In the genomic region with DNA sequence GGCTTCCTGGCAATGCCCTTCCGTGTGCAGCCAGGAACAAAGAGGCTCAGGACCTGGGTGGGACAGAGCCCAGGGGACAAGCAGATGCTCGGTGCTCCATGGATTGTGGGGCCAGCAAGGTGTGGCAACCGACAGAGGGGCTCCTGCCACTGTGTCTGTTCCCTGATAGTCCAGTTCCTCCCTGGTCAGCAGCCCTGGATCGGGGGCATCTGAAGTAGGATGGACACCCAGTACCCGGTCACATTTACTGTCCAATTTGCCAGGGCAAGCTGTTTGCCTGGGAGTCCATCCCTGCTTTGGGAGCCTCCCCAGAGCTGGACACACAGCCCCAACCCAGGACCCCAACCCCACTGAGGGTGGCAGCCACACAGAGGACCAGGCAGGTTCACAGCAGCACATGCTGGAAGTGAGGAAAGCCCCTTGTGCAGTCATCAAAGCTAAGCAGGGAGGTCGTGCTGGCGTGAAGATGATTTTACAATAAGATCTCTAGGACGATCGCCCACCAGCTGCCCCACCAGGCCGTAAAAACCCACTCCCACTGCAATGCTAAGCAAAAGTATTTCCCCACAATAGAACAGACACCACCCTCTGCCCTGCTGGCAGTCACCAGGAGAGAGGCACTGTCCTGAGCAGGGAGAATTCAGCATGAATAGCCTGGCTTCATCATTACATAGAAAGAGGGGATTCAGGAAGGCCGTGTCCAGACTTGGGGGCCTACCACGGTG, we compare ENCODE assay signal across 20 cellular contexts.
A peak's percentile ranks its signal among the peaks of the same experiment; 100 is the strongest.
DNase-seq lines count a peak whose midpoint lies in the region; ATAC-seq and TF ChIP-seq lines count a peak whose summit lies in the region.
"Had no signal": no experiment of that assay in that cellular context is flagged by ENCODE, and none has a peak within 500 bp of the region (broad histone marks: within the 10 kb centered on the region; RNA-seq: fewer than 3 reads in every experiment).

No MANE protein-coding gene starts in this region.

- peak; percentile 6 for DNase-seq in activated CD4-positive, alpha-beta memory T cell treated with anti-CD3 and anti-CD28 coated beads, Interleukin-2, amount 10 ng/mL, durations not matched to agents 7 days and 5 days
- no peak for DNase-seq in activated CD4-positive, alpha-beta memory T cell treated with anti-CD3 and anti-CD28 coated beads for 36 hours
- DNase-seq in activated CD8-positive, alpha-beta memory T cell treated with anti-CD3 and anti-CD28 coated beads, Interleukin-2, amount 10 ng/mL, durations not matched to agents 7 days and 5 days = peak; percentile 19
- DNase-seq in left lobe of liver (ENCODE audit: low spot score) (peak; percentile 34), type B pancreatic cell (ENCODE audit: extremely low spot score, unreplicated experiment) (peak; percentile 55), dorsolateral prefrontal cortex (no peak), brain microvascular endothelial cell (no peak)
- DNase-seq: ACHN; CD4-positive, alpha-beta T cell; COR-L47; DMS 273 treated with DMSO at 0.1 percent for 48 hours; DMS79 treated with DMSO at 0.1 percent for 48 hours; MG63; NCI-H1417; NCI-H1694 treated with DMSO at 0.1 percent for 48 hours; NCI-H526 had no signal

- no peak overlapping the region for H3K27ac Mint-ChIP-seq in activated CD4-positive, alpha-beta memory T cell treated with anti-CD3 and anti-CD28 coated beads, Interleukin-2, amount 10 ng/mL, durations not matched to agents 7 days and 5 days
- no peak overlapping the region for H3K27ac Mint-ChIP-seq in activated CD4-positive, alpha-beta memory T cell treated with anti-CD3 and anti-CD28 coated beads for 36 hours
- no peak overlapping the region for H3K27ac Mint-ChIP-seq in activated CD8-positive, alpha-beta memory T cell treated with anti-CD3 and anti-CD28 coated beads, Interleukin-2, amount 10 ng/mL, durations not matched to agents 7 days and 5 days
- H3K27ac Mint-ChIP-seq in type B pancreatic cell = no peak overlapping the region
- H3K27ac Mint-ChIP-seq: CD4-positive, alpha-beta T cell had no signal

- no peaks in the 10 kb centered on the region for H3K27me3 ChIP-seq in dorsolateral prefrontal cortex
- H3K27me3 ChIP-seq in brain microvascular endothelial cell (replicated peaks) = no peaks in the 10 kb centered on the region
- H3K27me3 ChIP-seq: BLaER1, MG63, SJSA1 had no signal

- H3K4me3 Mint-ChIP-seq in activated CD4-positive, alpha-beta memory T cell treated with anti-CD3 and anti-CD28 coated beads, Interleukin-2, amount 10 ng/mL, durations not matched to agents 7 days and 5 days = no peak overlapping the region
- H3K4me3 Mint-ChIP-seq in activated CD4-positive, alpha-beta memory T cell treated with anti-CD3 and anti-CD28 coated beads for 36 hours = no peak overlapping the region
- H3K4me3 Mint-ChIP-seq in activated CD8-positive, alpha-beta memory T cell treated with anti-CD3 and anti-CD28 coated beads, Interleukin-2, amount 10 ng/mL, durations not matched to agents 7 days and 5 days = no peak overlapping the region
- H3K4me3 Mint-ChIP-seq in type B pancreatic cell = no peak overlapping the region
- H3K4me3 Mint-ChIP-seq: CD4-positive, alpha-beta T cell had no signal

- POLR2A ChIA-PET in activated CD4-positive, alpha-beta memory T cell treated with anti-CD3 and anti-CD28 coated beads, Interleukin-2, amount 10 ng/mL, durations not matched to agents 7 days and 5 days (lab: Charles Lee) = no interaction called here
- POLR2A ChIA-PET in activated CD4-positive, alpha-beta memory T cell treated with anti-CD3 and anti-CD28 coated beads for 36 hours (lab: Charles Lee) = no interaction called here

- peaks cover 2% of the 10 kb centered on the region for H3K4me1 Mint-ChIP-seq in activated CD4-positive, alpha-beta memory T cell treated with anti-CD3 and anti-CD28 coated beads, Interleukin-2, amount 10 ng/mL, durations not matched to agents 7 days and 5 days
- H3K4me1 Mint-ChIP-seq in activated CD4-positive, alpha-beta memory T cell treated with anti-CD3 and anti-CD28 coated beads for 36 hours (ENCODE audit: low read depth) = peaks cover 3% of the 10 kb centered on the region
- no peaks in the 10 kb centered on the region for H3K4me1 Mint-ChIP-seq in activated CD8-positive, alpha-beta memory T cell treated with anti-CD3 and anti-CD28 coated beads, Interleukin-2, amount 10 ng/mL, durations not matched to agents 7 days and 5 days
- H3K4me1 Mint-ChIP-seq in type B pancreatic cell (ENCODE audit: unreplicated experiment) = peaks cover 30% of the 10 kb centered on the region

- CTCF ChIA-PET in activated CD4-positive, alpha-beta memory T cell treated with anti-CD3 and anti-CD28 coated beads, Interleukin-2, amount 10 ng/mL, durations not matched to agents 7 days and 5 days (lab: Charles Lee) = interaction anchor here (1.5 to 1.7 kb wide), 2 partner anchors 43 to 57 kb away, joined by 3 to 6 read pairs; no protein-coding TSS in a partner anchor
- CTCF ChIA-PET in activated CD4-positive, alpha-beta memory T cell treated with anti-CD3 and anti-CD28 coated beads for 36 hours (lab: Charles Lee) = no interaction called here
- CTCF ChIA-PET in activated CD8-positive, alpha-beta memory T cell treated with anti-CD3 and anti-CD28 coated beads, Interleukin-2, amount 10 ng/mL, durations not matched to agents 7 days and 5 days (lab: Charles Lee) = interaction anchor here (1.4 kb wide), 1 partner anchor 28 kb away, joined by 4 read pairs; no protein-coding TSS in a partner anchor

- in situ Hi-C loops in brain microvascular endothelial cell (cut with HindIII; ENCODE audit: low pct_ligation_motif_present, low sequenced_read_pairs) = no loop called here

- no peak overlapping the region for H3K4me3 ChIP-seq in dorsolateral prefrontal cortex
- no peak overlapping the region for H3K4me3 ChIP-seq in brain microvascular endothelial cell (ENCODE audit: low read depth, low read length)
- H3K4me3 ChIP-seq: BLaER1, MG63, SJSA1 had no signal

- no peaks in the 10 kb centered on the region for H3K36me3 ChIP-seq in brain microvascular endothelial cell (replicated peaks)
- H3K36me3 ChIP-seq: BLaER1, MG63, SJSA1 had no signal

- H3K36me3 Mint-ChIP-seq in activated CD4-positive, alpha-beta memory T cell treated with anti-CD3 and anti-CD28 coated beads, Interleukin-2, amount 10 ng/mL, durations not matched to agents 7 days and 5 days (ENCODE audit: low read depth) = peaks cover 9% of the 10 kb centered on the region
- peaks cover 6% of the 10 kb centered on the region for H3K36me3 Mint-ChIP-seq in activated CD4-positive, alpha-beta memory T cell treated with anti-CD3 and anti-CD28 coated beads for 36 hours
- H3K36me3 Mint-ChIP-seq in activated CD8-positive, alpha-beta memory T cell treated with anti-CD3 and anti-CD28 coated beads, Interleukin-2, amount 10 ng/mL, durations not matched to agents 7 days and 5 days = peaks cover 2% of the 10 kb centered on the region
- H3K36me3 Mint-ChIP-seq in type B pancreatic cell = no peaks in the 10 kb centered on the region

- H3K27ac ChIP-seq in dorsolateral prefrontal cortex (no peak overlapping the region), brain microvascular endothelial cell (no peak overlapping the region)
- H3K27ac ChIP-seq: 22Rv1, BLaER1, SJSA1 had no signal

- peaks cover 19% of the 10 kb centered on the region for H3K27me3 Mint-ChIP-seq in activated CD4-positive, alpha-beta memory T cell treated with anti-CD3 and anti-CD28 coated beads, Interleukin-2, amount 10 ng/mL, durations not matched to agents 7 days and 5 days
- H3K27me3 Mint-ChIP-seq in activated CD4-positive, alpha-beta memory T cell treated with anti-CD3 and anti-CD28 coated beads for 36 hours = peaks cover 2% of the 10 kb centered on the region
- H3K27me3 Mint-ChIP-seq in activated CD8-positive, alpha-beta memory T cell treated with anti-CD3 and anti-CD28 coated beads, Interleukin-2, amount 10 ng/mL, durations not matched to agents 7 days and 5 days = peaks cover 26% of the 10 kb centered on the region
- H3K27me3 Mint-ChIP-seq in type B pancreatic cell = peaks cover 7% of the 10 kb centered on the region

- peaks cover 13% of the 10 kb centered on the region for H3K9me3 Mint-ChIP-seq in activated CD4-positive, alpha-beta memory T cell treated with anti-CD3 and anti-CD28 coated beads, Interleukin-2, amount 10 ng/mL, durations not matched to agents 7 days and 5 days
- H3K9me3 Mint-ChIP-seq in activated CD4-positive, alpha-beta memory T cell treated with anti-CD3 and anti-CD28 coated beads for 36 hours = peaks cover 24% of the 10 kb centered on the region
- peaks cover 10% of the 10 kb centered on the region for H3K9me3 Mint-ChIP-seq in activated CD8-positive, alpha-beta memory T cell treated with anti-CD3 and anti-CD28 coated beads, Interleukin-2, amount 10 ng/mL, durations not matched to agents 7 days and 5 days (ENCODE audit: low read depth)
- peaks cover 6% of the 10 kb centered on the region for H3K9me3 Mint-ChIP-seq in type B pancreatic cell

- TF ChIP-seq CTCF in type B pancreatic cell (conservative IDR thresholded peaks at IDR 0.05) (no peak), dorsolateral prefrontal cortex (IDR thresholded peaks at IDR 0.05 in 54 of 56, conservative IDR thresholded peaks at IDR 0.05 in 2 of 56; ENCODE audit: low read depth in 1 of 56, partially characterized antibody in 56 of 56) (no peak), brain microvascular endothelial cell (IDR thresholded peaks at IDR 0.05; ENCODE audit: low read depth, low read length, missing control alignments) (no peak)

- ATAC-seq in activated CD8-positive, alpha-beta memory T cell treated with anti-CD3 and anti-CD28 coated beads, Interleukin-2, amount 10 ng/mL, durations not matched to agents 7 days and 5 days = no peak
- ATAC-seq in left lobe of liver (no peak), GM18511 (IDR thresholded peaks at IDR 0.05; ENCODE audit: unreplicated experiment) (no peak)

- intact Hi-C loops in activated CD4-positive, alpha-beta memory T cell treated with anti-CD3 and anti-CD28 coated beads for 36 hours (cut with micrococcal nuclease) = loop anchor here (5.0 to 10.0 kb wide), 2 partner anchors 619 to 846 kb away; no protein-coding TSS in a partner anchor
- intact Hi-C loops in dorsolateral prefrontal cortex (cut with DNase I) = loop anchor here in 1 of 2 donors (10.0 kb wide), 1 partner anchor 139 kb away; no protein-coding TSS in a partner anchor

Comparison
In these comparisons a context has a peak if more than half of its experiments do, and no peak if none do; other contexts are left out.
1. DNase-seq: peak in activated CD4-positive, alpha-beta memory T cell treated with anti-CD3 and anti-CD28 coated beads, Interleukin-2, amount 10 ng/mL, durations not matched to agents 7 days and 5 days (single experiment), activated CD8-positive, alpha-beta memory T cell treated with anti-CD3 and anti-CD28 coated beads, Interleukin-2, amount 10 ng/mL, durations not matched to agents 7 days and 5 days (single experiment), left lobe of liver (single experiment) and type B pancreatic cell (single experiment); none in activated CD4-positive, alpha-beta memory T cell treated with anti-CD3 and anti-CD28 coated beads for 36 hours (single experiment), dorsolateral prefrontal cortex (0 of 10) and brain microvascular endothelial cell (single experiment).